In the genomic region with DNA sequence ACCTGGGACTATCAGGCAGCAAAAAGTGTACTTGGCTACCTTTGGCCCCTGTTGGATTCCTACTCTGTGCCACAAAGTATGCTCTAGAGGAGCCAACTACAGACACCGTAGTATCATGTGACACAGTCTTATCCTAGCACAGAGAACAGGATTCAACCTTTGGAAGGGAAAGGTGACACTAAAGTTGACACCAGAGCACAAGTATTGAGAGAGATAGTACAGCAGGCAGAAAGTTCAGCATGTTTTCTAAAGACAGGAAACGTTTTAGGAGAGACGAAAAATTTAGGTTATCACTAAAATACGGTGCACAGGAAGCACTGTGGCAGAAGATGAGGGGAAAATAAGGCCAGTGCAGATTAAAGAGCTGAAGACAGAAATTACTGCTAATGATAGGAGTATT, we compare ENCODE assay signal across 13 cellular contexts. TPM values are rescaled to one million over a fixed set of nuclear protein-coding genes. Genes with fewer than 3 reads are reported as not detected.
DNase-seq lines count a peak whose midpoint lies in the region; ATAC-seq and TF ChIP-seq lines count a peak whose summit lies in the region.
"Had no signal": no experiment of that assay in that cellular context is flagged by ENCODE, and none has a peak within 500 bp of the region (broad histone marks: within the 10 kb centered on the region; RNA-seq: fewer than 3 reads in every experiment).

No MANE protein-coding gene starts in this region.

- DNase-seq in CD8-positive, alpha-beta memory T cell = no peak
- DNase-seq in WTC11 (ENCODE audit: low spot score) (no peak), glutamatergic neuron (no peak), nephron progenitor cell (no peak), endodermal cell (no peak), RKO (ENCODE audit: low spot score) (no peak)
- DNase-seq in NK-92 treated with Interleukin-12 subunit alpha and Interleukin-12 subunit beta, amount 100 ng/mL, for 24 hours (lab: John Stamatoyannopoulos, UW) = no peak
- DNase-seq: activated gamma-delta T cell treated with Interleukin-2 at 50 U/mL for 16 hours, GF-D8, NCI-H524 treated with DMSO at 0.1 percent for 48 hours had no signal

- H3K9me3 ChIP-seq in CD8-positive, alpha-beta memory T cell (ENCODE audit: low read length) = no peaks in the 10 kb centered on the region
- peaks cover 15% of the 10 kb centered on the region for H3K9me3 ChIP-seq in endodermal cell (ENCODE audit: control insufficient read depth, low read length)

- H3K9me3 Mint-ChIP-seq in CD8-positive, alpha-beta memory T cell = peaks cover 0 to 2% (median under 1%) of the 10 kb centered on the region in 5 donors
- H3K9me3 Mint-ChIP-seq in WTC11 (peaks cover 7% of the 10 kb centered on the region), glutamatergic neuron (ENCODE audit: unreplicated experiment) (peaks cover 1% of the 10 kb centered on the region), nephron progenitor cell (peaks cover 42% of the 10 kb centered on the region), endodermal cell (peaks cover 6% of the 10 kb centered on the region)

- H3K27ac ChIP-seq in CD8-positive, alpha-beta memory T cell (ENCODE audit: low read depth, low read length) = no peak overlapping the region
- H3K27ac ChIP-seq in endodermal cell (ENCODE audit: low read depth, low read length) = no peak overlapping the region
- H3K27ac ChIP-seq: HL-60 had no signal

- peaks cover 55% of the 10 kb centered on the region for H3K4me1 ChIP-seq in CD8-positive, alpha-beta memory T cell (ENCODE audit: insufficient read depth, low read length)
- peaks cover 11% of the 10 kb centered on the region for H3K4me1 ChIP-seq in endodermal cell (ENCODE audit: control insufficient read depth, insufficient read depth, low read length)

- WGBS in endodermal cell (ENCODE audit: insufficient coverage in 1 of 2, insufficient read length in 1 of 2), 2 experiments = 93 to 97% methylated on average over 4 of the region's 4 CpGs

- peak overlapping the region; percentile 14 for H3K4me3 ChIP-seq in CD8-positive, alpha-beta memory T cell (ENCODE audit: low read length)
- H3K4me3 ChIP-seq in endodermal cell (ENCODE audit: low read length) = no peak overlapping the region

- H3K36me3 Mint-ChIP-seq in CD8-positive, alpha-beta memory T cell = peaks cover 5 to 24% (median 10%) of the 10 kb centered on the region in 3 donors
- H3K36me3 Mint-ChIP-seq in WTC11 (peaks cover 14% of the 10 kb centered on the region), glutamatergic neuron (ENCODE audit: unreplicated experiment) (peaks cover 1% of the 10 kb centered on the region), nephron progenitor cell (ENCODE audit: low read depth) (peaks cover 63% of the 10 kb centered on the region), endodermal cell (ENCODE audit: low read depth) (peaks cover 37% of the 10 kb centered on the region)

- H3K27me3 Mint-ChIP-seq in CD8-positive, alpha-beta memory T cell = no peaks in the 10 kb centered on the region
- H3K27me3 Mint-ChIP-seq in WTC11 (ENCODE audit: low read depth) (no peaks in the 10 kb centered on the region), glutamatergic neuron (ENCODE audit: unreplicated experiment) (peaks cover 1% of the 10 kb centered on the region), nephron progenitor cell (ENCODE audit: low read depth, poor library complexity) (peaks cover 2% of the 10 kb centered on the region), endodermal cell (ENCODE audit: insufficient read depth) (no peaks in the 10 kb centered on the region)

- TF ChIP-seq CTCF in WTC11 (IDR thresholded peaks at IDR 0.05) (no peak), glutamatergic neuron (IDR thresholded peaks at IDR 0.05; ENCODE audit: partially characterized antibody, unreplicated experiment) (no peak), nephron progenitor cell (IDR thresholded peaks at IDR 0.05) (no peak), endodermal cell (conservative IDR thresholded peaks at IDR 0.05) (no peak)

- peak overlapping the region; percentile 15 to 91 (median 55) for H3K27ac Mint-ChIP-seq in CD8-positive, alpha-beta memory T cell
- H3K27ac Mint-ChIP-seq in WTC11 (peak overlapping the region; percentile 61), glutamatergic neuron (ENCODE audit: unreplicated experiment) (peak overlapping the region; percentile 31), nephron progenitor cell (peak overlapping the region; percentile 79), endodermal cell (no peak overlapping the region)
- H3K27ac Mint-ChIP-seq: B cell had no signal

- CTCF ChIA-PET in CD8-positive, alpha-beta memory T cell (lab: Charles Lee) = no interaction called here
- CTCF ChIA-PET in WTC11 (lab: Charles Lee) = no interaction called here

- H3K9ac ChIP-seq in endodermal cell (ENCODE audit: extremely low read depth, low read length, poor library complexity, severe bottlenecking) = no peak overlapping the region

- POLR2A ChIA-PET in CD8-positive, alpha-beta memory T cell (lab: Charles Lee) = no interaction called here
- POLR2A ChIA-PET in WTC11 (lab: Charles Lee) = no interaction called here

- peaks cover 71 to 96% (median 92%) of the 10 kb centered on the region in 3 donors for H3K4me1 Mint-ChIP-seq in CD8-positive, alpha-beta memory T cell
- peaks cover 72% of the 10 kb centered on the region for H3K4me1 Mint-ChIP-seq in WTC11
- peaks cover 12% of the 10 kb centered on the region for H3K4me1 Mint-ChIP-seq in glutamatergic neuron (ENCODE audit: low read depth, unreplicated experiment)
- peaks cover 40% of the 10 kb centered on the region for H3K4me1 Mint-ChIP-seq in nephron progenitor cell
- H3K4me1 Mint-ChIP-seq in endodermal cell = peaks cover 40% of the 10 kb centered on the region

- H3K27me3 ChIP-seq in CD8-positive, alpha-beta memory T cell (ENCODE audit: insufficient read depth, low read length, poor library complexity, severe bottlenecking) = no peaks in the 10 kb centered on the region
- H3K27me3 ChIP-seq in endodermal cell (ENCODE audit: control insufficient read depth, insufficient read depth, low read length, poor library complexity, severe bottlenecking) = no peaks in the 10 kb centered on the region

- ATAC-seq in WTC11 (no peak), HG03139 (IDR thresholded peaks at IDR 0.05; ENCODE audit: unreplicated experiment) (no peak)

- H3K36me3 ChIP-seq in CD8-positive, alpha-beta memory T cell (ENCODE audit: insufficient read depth, low read length) = no peaks in the 10 kb centered on the region
- peaks cover 93% of the 10 kb centered on the region for H3K36me3 ChIP-seq in endodermal cell (ENCODE audit: control insufficient read depth, insufficient read depth, low read length)

- H3K4me3 Mint-ChIP-seq in CD8-positive, alpha-beta memory T cell = peak overlapping the region in 6 of 7 donors; percentile 7 to 57 (median 48)
- H3K4me3 Mint-ChIP-seq in WTC11 = no peak overlapping the region
- no peak overlapping the region for H3K4me3 Mint-ChIP-seq in glutamatergic neuron (ENCODE audit: unreplicated experiment)
- H3K4me3 Mint-ChIP-seq in nephron progenitor cell = no peak overlapping the region
- H3K4me3 Mint-ChIP-seq in endodermal cell = no peak overlapping the region
- H3K4me3 Mint-ChIP-seq: B cell had no signal

TF ChIP-seq in WTC11, 78 proteins besides CTCF, POLR2A, EP300 and RAD21 (continues in another document):
- TF ChIP-seq NFE2L1 (CRISPR knock-in tag; IDR thresholded peaks at IDR 0.05) = no peak
- TF ChIP-seq, protein P1, sequence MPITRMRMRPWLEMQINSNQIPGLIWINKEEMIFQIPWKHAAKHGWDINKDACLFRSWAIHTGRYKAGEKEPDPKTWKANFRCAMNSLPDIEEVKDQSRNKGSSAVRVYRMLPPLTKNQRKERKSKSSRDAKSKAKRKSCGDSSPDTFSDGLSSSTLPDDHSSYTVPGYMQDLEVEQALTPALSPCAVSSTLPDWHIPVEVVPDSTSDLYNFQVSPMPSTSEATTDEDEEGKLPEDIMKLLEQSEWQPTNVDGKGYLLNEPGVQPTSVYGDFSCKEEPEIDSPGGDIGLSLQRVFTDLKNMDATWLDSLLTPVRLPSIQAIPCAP (CRISPR knock-in tag; IDR thresholded peaks at IDR 0.05) = no peak
- TF ChIP-seq, protein P2, sequence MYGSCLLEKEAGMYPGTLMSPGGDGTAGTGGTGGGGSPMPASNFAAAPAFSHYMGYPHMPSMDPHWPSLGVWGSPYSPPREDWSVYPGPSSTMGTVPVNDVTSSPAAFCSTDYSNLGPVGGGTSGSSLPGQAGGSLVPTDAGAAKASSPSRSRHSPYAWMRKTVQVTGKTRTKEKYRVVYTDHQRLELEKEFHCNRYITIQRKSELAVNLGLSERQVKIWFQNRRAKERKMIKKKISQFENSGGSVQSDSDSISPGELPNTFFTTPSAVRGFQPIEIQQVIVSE (CRISPR knock-in tag; IDR thresholded peaks at IDR 0.05; ENCODE audit: borderline replicate concordance) = no peak

RNA-seq across cellular contexts. Expression of a gene that starts 18.6 kb away (rescaled TPM):
- total RNA-seq in CD8-positive, alpha-beta memory T cell = 100 to 1,000 TPM; 337 to 343 TPM
- polyA plus RNA-seq in CD8-positive, alpha-beta memory T cell = 97.8 TPM
- total RNA-seq in WTC11 (2021) = 104 to 105 TPM (median 105 TPM) in 3 replicates
- 134 TPM for total RNA-seq in glutamatergic neuron (ENCODE audit: unreplicated experiment)
- 100 to 1,000 TPM; 156 to 189 TPM for total RNA-seq in endodermal cell
- 69.1 TPM for polyA plus RNA-seq in endodermal cell (2013, experiment 1 of 2)
- polyA plus RNA-seq in endodermal cell (2013, experiment 2 of 2) = 67.2 TPM

Comparison
In these comparisons a context has a peak if more than half of its experiments do, and no peak if none do; other contexts are left out.
1. H3K4me3 Mint-ChIP-seq: peak in CD8-positive, alpha-beta memory T cell (6 of 7); none in WTC11 (single experiment), glutamatergic neuron (single experiment), nephron progenitor cell (single experiment) and endodermal cell (single experiment).